1 cellular context compared by ENCODE assay signal in the genomic region with DNA sequence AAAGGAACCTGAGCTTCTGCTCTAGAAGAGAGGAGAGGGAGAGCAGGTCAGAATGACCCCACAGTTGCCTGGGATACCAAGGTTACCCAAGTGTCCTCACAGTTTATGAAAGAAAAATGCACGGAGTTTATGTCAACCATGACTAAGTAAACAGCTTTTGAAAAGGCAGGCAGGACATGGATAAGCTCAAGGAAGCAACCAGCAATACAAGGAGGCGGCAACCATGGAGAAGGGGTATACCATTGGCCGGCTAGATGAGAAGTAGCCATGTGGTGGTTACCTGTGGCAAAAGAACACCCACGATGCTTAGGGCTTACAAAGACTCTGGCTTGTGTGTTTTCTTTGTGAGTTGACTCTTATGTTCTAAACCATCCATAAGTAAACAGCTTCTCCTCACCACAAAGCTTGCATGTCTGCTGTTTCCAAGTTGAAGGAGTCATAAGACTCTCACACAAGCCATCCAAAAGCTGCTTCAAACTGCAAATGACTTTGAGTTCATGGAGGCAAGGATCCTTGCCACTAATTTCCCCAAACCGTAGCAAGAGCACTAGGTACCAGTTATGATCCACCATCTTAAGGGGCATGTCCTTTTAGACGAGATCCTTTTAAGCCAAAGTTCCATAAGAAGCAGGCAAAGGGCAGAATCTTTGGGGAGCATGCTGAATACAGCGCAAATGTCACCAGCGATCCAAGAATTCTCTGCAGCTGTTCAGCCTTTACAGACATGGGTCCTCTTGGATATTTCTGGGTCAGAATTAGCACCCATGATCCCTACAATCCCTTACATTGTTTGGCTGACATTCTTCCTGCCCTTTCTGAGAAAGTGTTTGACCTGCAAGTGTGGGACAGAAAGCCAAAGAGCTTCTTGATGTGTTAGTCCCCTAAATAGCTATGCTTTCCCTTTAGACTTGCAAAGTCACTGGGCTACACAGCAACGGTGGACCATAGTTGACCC.
TF ChIP-seq lines count a peak whose summit lies in the region.

No MANE protein-coding gene starts in this region.

TF ChIP-seq in IMR-90, 13 proteins besides CTCF, POLR2A, EP300 and RAD21:
- TF ChIP-seq, protein P1, sequence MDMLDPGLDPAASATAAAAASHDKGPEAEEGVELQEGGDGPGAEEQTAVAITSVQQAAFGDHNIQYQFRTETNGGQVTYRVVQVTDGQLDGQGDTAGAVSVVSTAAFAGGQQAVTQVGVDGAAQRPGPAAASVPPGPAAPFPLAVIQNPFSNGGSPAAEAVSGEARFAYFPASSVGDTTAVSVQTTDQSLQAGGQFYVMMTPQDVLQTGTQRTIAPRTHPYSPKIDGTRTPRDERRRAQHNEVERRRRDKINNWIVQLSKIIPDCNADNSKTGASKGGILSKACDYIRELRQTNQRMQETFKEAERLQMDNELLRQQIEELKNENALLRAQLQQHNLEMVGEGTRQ (IDR thresholded peaks at IDR 0.05; ENCODE audit: low read depth, low read length): no peak
- TF ChIP-seq, protein P2, sequence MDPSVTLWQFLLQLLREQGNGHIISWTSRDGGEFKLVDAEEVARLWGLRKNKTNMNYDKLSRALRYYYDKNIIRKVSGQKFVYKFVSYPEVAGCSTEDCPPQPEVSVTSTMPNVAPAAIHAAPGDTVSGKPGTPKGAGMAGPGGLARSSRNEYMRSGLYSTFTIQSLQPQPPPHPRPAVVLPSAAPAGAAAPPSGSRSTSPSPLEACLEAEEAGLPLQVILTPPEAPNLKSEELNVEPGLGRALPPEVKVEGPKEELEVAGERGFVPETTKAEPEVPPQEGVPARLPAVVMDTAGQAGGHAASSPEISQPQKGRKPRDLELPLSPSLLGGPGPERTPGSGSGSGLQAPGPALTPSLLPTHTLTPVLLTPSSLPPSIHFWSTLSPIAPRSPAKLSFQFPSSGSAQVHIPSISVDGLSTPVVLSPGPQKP (IDR thresholded peaks at IDR 0.05; ENCODE audit: borderline replicate concordance, low read depth, low read length): no peak
- no peak for TF ChIP-seq MAZ (IDR thresholded peaks at IDR 0.05; ENCODE audit: borderline replicate concordance, low read depth, low read length)
- no peak for TF ChIP-seq SMC3 (IDR thresholded peaks at IDR 0.05; ENCODE audit: low read depth, low read length)
- no peak for TF ChIP-seq MXI1 (IDR thresholded peaks at IDR 0.05; ENCODE audit: borderline replicate concordance, low read depth, low read length)
- TF ChIP-seq FOS (IDR thresholded peaks at IDR 0.05; ENCODE audit: low read depth, low read length): no peak
TF ChIP-seq in IMR-90: peak in this region for 0.
